ENCODE assay signal across 24 cellular contexts in genomic region chr3:81394656-81395055, GRCh38.
"Had no signal": no experiment of that assay in that cellular context is flagged by ENCODE, and none has a peak within 500 bp of the region (broad histone marks: within the 10 kb centered on the region; RNA-seq: fewer than 3 reads in every experiment).

No MANE protein-coding gene starts in this region.

- H3K27me3 Mint-ChIP-seq: activated CD4-positive, alpha-beta memory T cell treated with anti-CD3 and anti-CD28 coated beads, Interleukin-2, amount 10 ng/mL, durations not matched to agents 7 days and 5 days; activated naive CD8-positive, alpha-beta T cell; activated T-helper 17 cell treated with anti-CD3 and anti-CD28 coated beads, Interleukin-2, amount 50 U/mL, for 72 hours; T-helper 17 cell had no signal

- H3K4me1 Mint-ChIP-seq: activated CD4-positive, alpha-beta memory T cell treated with anti-CD3 and anti-CD28 coated beads, Interleukin-2, amount 10 ng/mL, durations not matched to agents 7 days and 5 days; activated T-helper 17 cell treated with anti-CD3 and anti-CD28 coated beads, Interleukin-2, amount 50 U/mL, for 72 hours; T-helper 17 cell had no signal

- ATAC-seq: activated T-helper 17 cell treated with anti-CD3 and anti-CD28 coated beads, Interleukin-2, amount 50 U/mL, for 72 hours; PC-3; T-helper 17 cell had no signal

- H3K9me3 Mint-ChIP-seq: activated CD4-positive, alpha-beta memory T cell treated with anti-CD3 and anti-CD28 coated beads, Interleukin-2, amount 10 ng/mL, durations not matched to agents 7 days and 5 days; activated naive CD4-positive, alpha-beta T cell treated with anti-CD3 and anti-CD28 coated beads for 36 hours; activated T-helper 17 cell treated with anti-CD3 and anti-CD28 coated beads, Interleukin-2, amount 50 U/mL, for 72 hours had no signal

- H3K4me3 Mint-ChIP-seq: activated CD4-positive, alpha-beta memory T cell treated with anti-CD3 and anti-CD28 coated beads, Interleukin-2, amount 10 ng/mL, durations not matched to agents 7 days and 5 days; activated naive CD4-positive, alpha-beta T cell treated with anti-CD3 and anti-CD28 coated beads for 36 hours; activated naive CD8-positive, alpha-beta T cell; activated T-helper 17 cell treated with anti-CD3 and anti-CD28 coated beads, Interleukin-2, amount 50 U/mL, for 72 hours; T-helper 17 cell had no signal

- H3K36me3 Mint-ChIP-seq: activated naive CD8-positive, alpha-beta T cell had no signal

- DNase-seq: activated CD4-positive, alpha-beta memory T cell treated with anti-CD3 and anti-CD28 coated beads, Interleukin-2, amount 10 ng/mL, durations not matched to agents 7 days and 5 days; activated CD4-positive, alpha-beta T cell treated with anti-CD3 and anti-CD28 coated beads, Interleukin-2, amount 50 U/mL, for 1 hour; activated CD4-positive, CD25-positive, alpha-beta regulatory T cell; activated gamma-delta T cell; activated naive CD4-positive, alpha-beta T cell treated with anti-CD3 and anti-CD28 coated beads for 36 hours; activated T-cell treated with anti-CD3 and anti-CD28 coated beads for 4 hours; activated T-cell treated with anti-CD3 and anti-CD28 coated beads, Interleukin-2, amount 50 U/mL, for 48 hours; amygdala; brain microvascular endothelial cell; NCI-H1092; NCI-H146; NCI-H187 treated with DMSO at 0.1 percent for 48 hours; NCI-H524; NCI-H748 treated with DMSO at 0.1 percent for 48 hours; PC-3; SIG-M5; T-helper 17 cell; T-helper 9 cell had no signal

- H3K36me3 ChIP-seq: brain microvascular endothelial cell, cardiac muscle cell had no signal

- H3K27ac Mint-ChIP-seq: activated CD4-positive, alpha-beta memory T cell treated with anti-CD3 and anti-CD28 coated beads, Interleukin-2, amount 10 ng/mL, durations not matched to agents 7 days and 5 days; activated naive CD4-positive, alpha-beta T cell treated with anti-CD3 and anti-CD28 coated beads for 36 hours; activated naive CD8-positive, alpha-beta T cell; activated T-helper 17 cell treated with anti-CD3 and anti-CD28 coated beads, Interleukin-2, amount 50 U/mL, for 72 hours; T-helper 17 cell had no signal

- H3K4me3 ChIP-seq: cardiac muscle cell had no signal

- FAIRE-seq: astrocyte, RCC 7860, TTC549 had no signal

- H3K27me3 ChIP-seq: brain microvascular endothelial cell, cardiac muscle cell had no signal
